21 cellular contexts compared by ENCODE assay signal in the genomic region with DNA sequence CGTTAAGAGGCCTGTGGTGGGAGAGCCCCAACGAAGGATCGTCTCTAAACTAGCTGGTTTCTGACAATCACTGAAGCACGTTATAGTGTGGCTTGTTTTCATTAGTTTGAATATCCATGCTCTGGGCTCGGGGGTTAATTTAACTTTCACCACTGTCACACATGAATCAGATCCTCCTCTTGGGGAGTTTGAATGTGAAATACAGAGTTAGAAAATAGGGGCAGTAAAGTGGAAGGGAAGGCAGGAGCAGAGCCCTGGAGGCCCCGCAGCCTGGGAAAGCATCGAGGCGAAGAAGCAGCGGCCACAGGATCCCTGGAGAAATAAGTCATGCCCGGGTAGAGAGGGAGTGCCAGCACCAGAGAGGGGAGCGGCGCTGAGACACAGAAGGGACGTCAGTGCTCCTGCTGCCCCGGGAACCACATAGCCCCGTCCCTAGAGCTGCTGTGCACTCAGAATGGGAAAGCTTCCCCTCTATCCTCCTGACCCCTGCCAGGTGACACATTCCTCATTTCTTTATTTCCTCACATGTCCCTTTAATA. TPM values are rescaled to one million over a fixed set of nuclear protein-coding genes. Genes with fewer than 3 reads are reported as not detected.
DNase-seq lines count a peak whose midpoint lies in the region; ATAC-seq lines count a peak whose summit lies in the region.
"Had no signal": no experiment of that assay in that cellular context is flagged by ENCODE, and none has a peak within 500 bp of the region (broad histone marks: within the 10 kb centered on the region; RNA-seq: fewer than 3 reads in every experiment).

No MANE protein-coding gene starts in this region.

- ATAC-seq in GM18873 (IDR thresholded peaks at IDR 0.05; ENCODE audit: low FRiP score, unreplicated experiment): no peak
- ATAC-seq in HG03520 (IDR thresholded peaks at IDR 0.05; ENCODE audit: unreplicated experiment): no peak
- ATAC-seq in GM21717 (IDR thresholded peaks at IDR 0.05; ENCODE audit: unreplicated experiment): no peak
- ATAC-seq: left lung had no signal

- DNase-seq in NCI-H2171 treated with DMSO at 0.1 percent for 48 hours (lab: John Stamatoyannopoulos, UW) (peak; percentile 36), NCI-H2171 (lab: John Stamatoyannopoulos, UW) (no peak), cerebellar cortex (ENCODE audit: low spot score) (peak; percentile 39), myocyte (ENCODE audit: low read depth) (peak; percentile 33)
- no peak for DNase-seq in activated CD4-positive, alpha-beta T cell treated with anti-CD3 and anti-CD28 coated beads, Interleukin-2, amount 50 U/mL, for 4 hours
- DNase-seq: 8988T; activated CD4-positive, alpha-beta memory T cell treated with anti-CD3 and anti-CD28 coated beads, Interleukin-2, amount 10 ng/mL, durations not matched to agents 7 days and 5 days; activated naive CD4-positive, alpha-beta T cell treated with anti-CD3 and anti-CD28 coated beads for 36 hours; activated T-cell treated with anti-CD3 and anti-CD28 coated beads, Interleukin-2, amount 50 U/mL, for 1 hour; DMS153; foreskin melanocyte; KBM-7; left lung; NCI-H2081; NCI-H510A treated with DMSO at 0.1 percent for 48 hours; OCI-M1; SHP77; stimulated activated CD4-positive, alpha-beta T cell treated with anti-CD3 and anti-CD28 coated beads, Interleukin-4, amount 100 ng/mL, for 4 hours had no signal

RNA-seq across cellular contexts. Expression of a gene that starts 31.2 kb away (rescaled TPM):
- not detected in 2 replicates for total RNA-seq in myocyte
- not detected for polyA plus RNA-seq in myocyte (2012)
- total RNA-seq: activated CD4-positive, alpha-beta memory T cell treated with anti-CD3 and anti-CD28 coated beads, Interleukin-2, amount 10 ng/mL, durations not matched to agents 7 days and 5 days; activated naive CD4-positive, alpha-beta T cell treated with anti-CD3 and anti-CD28 coated beads for 36 hours had no signal

Comparison
In these comparisons a context has a peak if more than half of its experiments do, and no peak if none do; other contexts are left out.
1. DNase-seq: peak in NCI-H2171 treated with DMSO at 0.1 percent for 48 hours (single experiment), cerebellar cortex (single experiment) and myocyte (single experiment); none in NCI-H2171 (single experiment) and activated CD4-positive, alpha-beta T cell treated with anti-CD3 and anti-CD28 coated beads, Interleukin-2, amount 50 U/mL, for 4 hours (0 of 2).